Comparison of ENCODE assay signal across 20 cellular contexts in the genomic region with DNA sequence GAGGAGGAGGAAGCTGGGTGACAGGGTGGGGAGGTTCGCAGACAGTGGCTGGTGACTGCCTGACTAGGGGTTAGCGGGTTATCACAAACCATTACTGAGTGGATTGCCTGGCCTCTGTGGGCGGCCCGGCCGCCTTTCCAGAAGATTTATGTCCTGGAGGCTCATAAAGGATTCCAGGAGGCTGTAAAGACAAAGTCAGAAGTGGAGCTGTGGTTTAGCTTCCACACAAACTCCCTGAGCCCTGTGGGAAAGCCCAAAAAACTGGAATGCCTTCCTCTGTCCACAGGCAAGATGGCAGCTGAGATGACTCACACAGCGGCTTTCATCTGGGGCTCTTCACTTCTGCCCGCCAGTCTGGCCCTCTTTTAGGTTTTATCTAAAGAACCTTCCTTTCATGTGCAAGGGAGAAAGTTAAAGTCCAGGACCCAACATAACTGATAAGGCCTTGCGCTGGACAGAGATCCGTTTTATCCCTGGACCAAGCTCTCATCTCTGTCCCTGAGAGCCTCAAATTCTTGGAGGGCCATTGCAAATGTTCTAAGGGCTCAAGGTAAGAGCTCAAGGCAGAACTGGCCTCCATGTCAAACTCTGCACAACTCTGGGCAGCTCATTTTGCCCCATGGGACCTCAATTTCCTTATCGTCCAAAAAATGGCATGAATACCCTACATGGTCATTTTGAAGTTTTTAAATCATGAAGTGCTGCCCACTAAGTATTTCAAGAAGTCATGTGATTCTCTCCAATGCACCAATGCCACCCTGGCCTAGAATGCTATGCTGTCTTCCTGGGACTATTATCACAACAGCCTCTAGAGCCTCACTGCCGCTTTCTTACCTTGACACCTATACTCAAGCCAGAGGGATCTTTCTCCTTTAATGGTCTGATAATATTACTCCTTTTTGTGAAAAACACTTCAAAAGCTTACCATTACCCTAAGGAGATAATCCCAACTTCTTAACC.
DNase-seq lines count a peak whose midpoint lies in the region; ATAC-seq and TF ChIP-seq lines count a peak whose summit lies in the region.
"Had no signal": no experiment of that assay in that cellular context is flagged by ENCODE, and none has a peak within 500 bp of the region (broad histone marks: within the 10 kb centered on the region; RNA-seq: fewer than 3 reads in every experiment).

No MANE protein-coding gene starts in this region.

- H3K4me1 ChIP-seq in hepatocyte (ENCODE audit: insufficient read depth) = no peaks in the 10 kb centered on the region

- H3K27ac Mint-ChIP-seq in nephron progenitor cell (peak overlapping the region; percentile 73), HFFc6 (no peak overlapping the region)
- H3K27ac Mint-ChIP-seq: CD4-positive, alpha-beta memory T cell had no signal

- no peak overlapping the region for H3K4me2 ChIP-seq in hepatocyte
- H3K4me2 ChIP-seq: KMS-11, PC-9 had no signal

- peaks cover 17% of the 10 kb centered on the region for H3K9me3 Mint-ChIP-seq in nephron progenitor cell
- no peaks in the 10 kb centered on the region for H3K9me3 Mint-ChIP-seq in HFFc6

- H3K79me2 ChIP-seq in hepatocyte = no peaks in the 10 kb centered on the region

- WGBS in hepatocyte (ENCODE audit: low lambda C conversion rate, missing lambda C conversion rate) = 48% methylated on average over 11 of the region's 11 CpGs

- H3K36me3 ChIP-seq in hepatocyte (replicated peaks; ENCODE audit: insufficient read depth, low read depth) = no peaks in the 10 kb centered on the region
- H3K36me3 ChIP-seq: MG63 had no signal

- no peak overlapping the region for H3K27ac ChIP-seq in hepatocyte
- H3K27ac ChIP-seq: KMS-11, PC-9 had no signal

- peaks cover 39% of the 10 kb centered on the region for H3K4me1 Mint-ChIP-seq in nephron progenitor cell
- peaks cover 18% of the 10 kb centered on the region for H3K4me1 Mint-ChIP-seq in HFFc6 (ENCODE audit: low read depth)
- H3K4me1 Mint-ChIP-seq: CD4-positive, alpha-beta memory T cell had no signal

- no peaks in the 10 kb centered on the region for H3K27me3 ChIP-seq in hepatocyte
- H3K27me3 ChIP-seq: MG63 had no signal

- no peaks in the 10 kb centered on the region for H3K9me3 ChIP-seq in hepatocyte (ENCODE audit: low read depth)
- H3K9me3 ChIP-seq: MG63 had no signal

- no peak for ATAC-seq in GM18519 (IDR thresholded peaks at IDR 0.05; ENCODE audit: low FRiP score, unreplicated experiment)

- no peak overlapping the region for H2AFZ ChIP-seq in hepatocyte
- H2AFZ ChIP-seq: PC-9 had no signal

- no peaks in the 10 kb centered on the region for H4K20me1 ChIP-seq in hepatocyte (ENCODE audit: insufficient read depth, poor library complexity, severe bottlenecking)

- DNase-seq in EH (ENCODE audit: low read depth) (peak; percentile 26), SW480 (ENCODE audit: low spot score) (peak; percentile 28), hepatocyte (ENCODE audit: low spot score) (peak; percentile 22), nephron progenitor cell (peak; percentile 33), HFFc6 (no peak), kidney tubule cell (ENCODE audit: low spot score) (no peak), SKM-1 (lab: John Stamatoyannopoulos, UW; ENCODE audit: unreplicated experiment) (no peak)
- DNase-seq: ACHN; AML-193; CD4-positive, alpha-beta memory T cell; EL; HCEC 1CT; MG63; NCI-H1092; NCI-H146; NCI-H2081; NCI-H510A; PC-9 had no signal

- H3K36me3 Mint-ChIP-seq in nephron progenitor cell (ENCODE audit: low read depth) (peaks cover 52% of the 10 kb centered on the region), HFFc6 (ENCODE audit: low read depth) (peaks cover 3% of the 10 kb centered on the region; the same call in 1 of the 2 replicates)

- no peaks in the 10 kb centered on the region for H3K9me2 ChIP-seq in hepatocyte (replicated peaks; ENCODE audit: insufficient read depth)

- H3K27me3 Mint-ChIP-seq in nephron progenitor cell (ENCODE audit: low read depth, poor library complexity) (peaks cover 3% of the 10 kb centered on the region), HFFc6 (ENCODE audit: insufficient read depth) (peaks cover 1% of the 10 kb centered on the region; the same call in 1 of the 2 replicates)
- H3K27me3 Mint-ChIP-seq: CD4-positive, alpha-beta memory T cell had no signal

- TF ChIP-seq CTCF in hepatocyte (IDR thresholded peaks at IDR 0.05; ENCODE audit: poor library complexity) (no peak), nephron progenitor cell (IDR thresholded peaks at IDR 0.05) (no peak), HFFc6 (IDR thresholded peaks at IDR 0.05) (no peak)

- H3K4me3 Mint-ChIP-seq in nephron progenitor cell (no peak overlapping the region), HFFc6 (no peak overlapping the region)
- H3K4me3 Mint-ChIP-seq: CD4-positive, alpha-beta memory T cell had no signal

- no peak overlapping the region for H3K4me3 ChIP-seq in hepatocyte
- H3K4me3 ChIP-seq: MG63, PC-9 had no signal

Comparison
In these comparisons a context has a peak if more than half of its experiments do, and no peak if none do; other contexts are left out.
1. DNase-seq: peak in EH (single experiment), SW480 (single experiment), hepatocyte (single experiment) and nephron progenitor cell (single experiment); none in HFFc6 (single experiment), kidney tubule cell (single experiment) and SKM-1 (single experiment).